Comparison of ENCODE assay signal across 25 cellular contexts in genomic region chr18:3492721-3493120, GRCh38.
"Had no signal": no experiment of that assay in that cellular context is flagged by ENCODE, and none has a peak within 500 bp of the region (broad histone marks: within the 10 kb centered on the region; RNA-seq: fewer than 3 reads in every experiment).

No MANE protein-coding gene starts in this region.

- H3K36me3 Mint-ChIP-seq: activated CD4-positive, alpha-beta memory T cell treated with anti-CD3 and anti-CD28 coated beads for 36 hours; activated naive CD4-positive, alpha-beta T cell treated with anti-CD3 and anti-CD28 coated beads, Interleukin-2, amount 10 ng/mL, durations not matched to agents 7 days and 5 days; activated naive CD8-positive, alpha-beta T cell treated with anti-CD3 and anti-CD28 coated beads for 36 hours; T-cell had no signal

- DNase-seq: activated B cell treated with CpG ODN at 0.5 μM for 24 hours; activated CD4-positive, alpha-beta memory T cell treated with anti-CD3 and anti-CD28 coated beads for 36 hours; activated CD4-positive, alpha-beta T cell treated with anti-CD3 and anti-CD28 coated beads for 1 hour; activated CD4-positive, alpha-beta T cell treated with anti-CD3 and anti-CD28 coated beads, Interleukin-2, amount 10 ng/mL, durations not matched to agents 7 days and 5 days; activated CD8-positive, alpha-beta memory T cell treated with anti-CD3 and anti-CD28 coated beads for 24 hours; activated gamma-delta T cell treated with Interleukin-2 at 50 U/mL for 16 hours; activated naive CD4-positive, alpha-beta T cell treated with anti-CD3 and anti-CD28 coated beads, Interleukin-2, amount 10 ng/mL, durations not matched to agents 7 days and 5 days; activated naive CD8-positive, alpha-beta T cell treated with anti-CD3 and anti-CD28 coated beads for 36 hours; activated T-cell treated with anti-CD3 and anti-CD28 coated beads for 4 hours; activated T-cell treated with anti-CD3 and anti-CD28 coated beads, Interleukin-2, amount 50 U/mL, for 72 hours; cerebellar nuclear complex; NCI-H1092; NCI-H1417 treated with DMSO at 0.1 percent for 48 hours; NCI-H1694; NCI-H2029; NCI-H2107; NCI-H2171 treated with DMSO at 0.1 percent for 48 hours; NCI-H226; NK-92 treated with Interleukin-12 subunit alpha and Interleukin-12 subunit beta, amount 100 ng/mL, for 24 hours; PC-3; SHP77 treated with DMSO at 0.1 percent for 48 hours; T-cell; T-helper 2 cell; T1000 had no signal

- H3K27ac Mint-ChIP-seq: activated CD4-positive, alpha-beta memory T cell treated with anti-CD3 and anti-CD28 coated beads for 36 hours; activated CD4-positive, alpha-beta T cell treated with anti-CD3 and anti-CD28 coated beads, Interleukin-2, amount 10 ng/mL, durations not matched to agents 7 days and 5 days; activated naive CD4-positive, alpha-beta T cell treated with anti-CD3 and anti-CD28 coated beads, Interleukin-2, amount 10 ng/mL, durations not matched to agents 7 days and 5 days; activated naive CD8-positive, alpha-beta T cell treated with anti-CD3 and anti-CD28 coated beads for 36 hours; activated T-cell treated with anti-CD3 and anti-CD28 coated beads, Interleukin-2, amount 50 U/mL, for 72 hours; activated T-helper 2 cell treated with anti-CD3 and anti-CD28 coated beads, Interferon-gamma antibody, Interleukin-2, Interleukin-4, amounts not matched to agents 10 μg/mL and 5 μg/mL and 100 μg/mL, durations not matched to agents 14 hours and 24 hours and 36 hours; T-cell had no signal

- H3K4me1 Mint-ChIP-seq: activated CD4-positive, alpha-beta T cell treated with anti-CD3 and anti-CD28 coated beads, Interleukin-2, amount 10 ng/mL, durations not matched to agents 7 days and 5 days had no signal

- H3K9me3 Mint-ChIP-seq: activated B cell treated with CpG ODN at 0.5 μM for 24 hours; activated CD4-positive, alpha-beta memory T cell treated with anti-CD3 and anti-CD28 coated beads for 36 hours; activated CD4-positive, alpha-beta T cell treated with anti-CD3 and anti-CD28 coated beads, Interleukin-2, amount 10 ng/mL, durations not matched to agents 7 days and 5 days; activated naive CD4-positive, alpha-beta T cell treated with anti-CD3 and anti-CD28 coated beads, Interleukin-2, amount 10 ng/mL, durations not matched to agents 7 days and 5 days; activated naive CD8-positive, alpha-beta T cell treated with anti-CD3 and anti-CD28 coated beads for 36 hours; activated T-cell treated with anti-CD3 and anti-CD28 coated beads, Interleukin-2, amount 50 U/mL, for 72 hours; activated T-helper 2 cell treated with anti-CD3 and anti-CD28 coated beads, Interferon-gamma antibody, Interleukin-2, Interleukin-4, amounts not matched to agents 10 μg/mL and 5 μg/mL and 100 μg/mL, durations not matched to agents 14 hours and 24 hours and 36 hours; T-cell had no signal

- ATAC-seq: activated T-cell treated with anti-CD3 and anti-CD28 coated beads, Interleukin-2, amount 50 U/mL, for 72 hours; PC-3; T-cell had no signal

- H3K27me3 Mint-ChIP-seq: activated B cell treated with CpG ODN at 0.5 μM for 24 hours had no signal

- H3K4me3 Mint-ChIP-seq: activated CD4-positive, alpha-beta memory T cell treated with anti-CD3 and anti-CD28 coated beads for 36 hours; activated CD4-positive, alpha-beta T cell treated with anti-CD3 and anti-CD28 coated beads, Interleukin-2, amount 10 ng/mL, durations not matched to agents 7 days and 5 days; activated naive CD4-positive, alpha-beta T cell treated with anti-CD3 and anti-CD28 coated beads, Interleukin-2, amount 10 ng/mL, durations not matched to agents 7 days and 5 days; activated naive CD8-positive, alpha-beta T cell treated with anti-CD3 and anti-CD28 coated beads for 36 hours; T-cell had no signal
